In genomic region chr6:157985378-157986155, GRCh38 we compare ENCODE assay signal across 1 cellular context.
TF ChIP-seq lines count a peak whose summit lies in the region.

No MANE protein-coding gene starts in this region.

TF ChIP-seq in GM23338, 12 proteins besides CTCF, POLR2A, EP300 and RAD21 (continued from another document):
- no peak for TF ChIP-seq ZNF462 (CRISPR knock-in tag; IDR thresholded peaks at IDR 0.05)
- TF ChIP-seq EZH2 (IDR thresholded peaks at IDR 0.05; ENCODE audit: low read depth, unreplicated experiment): no peak
- no peak for TF ChIP-seq REST (IDR thresholded peaks at IDR 0.05; ENCODE audit: unreplicated experiment)
- no peak for TF ChIP-seq EZH2phosphoT487 (IDR thresholded peaks at IDR 0.05; ENCODE audit: unreplicated experiment)
TF ChIP-seq in GM23338: peak in this region for 0.
